In the genomic region with DNA sequence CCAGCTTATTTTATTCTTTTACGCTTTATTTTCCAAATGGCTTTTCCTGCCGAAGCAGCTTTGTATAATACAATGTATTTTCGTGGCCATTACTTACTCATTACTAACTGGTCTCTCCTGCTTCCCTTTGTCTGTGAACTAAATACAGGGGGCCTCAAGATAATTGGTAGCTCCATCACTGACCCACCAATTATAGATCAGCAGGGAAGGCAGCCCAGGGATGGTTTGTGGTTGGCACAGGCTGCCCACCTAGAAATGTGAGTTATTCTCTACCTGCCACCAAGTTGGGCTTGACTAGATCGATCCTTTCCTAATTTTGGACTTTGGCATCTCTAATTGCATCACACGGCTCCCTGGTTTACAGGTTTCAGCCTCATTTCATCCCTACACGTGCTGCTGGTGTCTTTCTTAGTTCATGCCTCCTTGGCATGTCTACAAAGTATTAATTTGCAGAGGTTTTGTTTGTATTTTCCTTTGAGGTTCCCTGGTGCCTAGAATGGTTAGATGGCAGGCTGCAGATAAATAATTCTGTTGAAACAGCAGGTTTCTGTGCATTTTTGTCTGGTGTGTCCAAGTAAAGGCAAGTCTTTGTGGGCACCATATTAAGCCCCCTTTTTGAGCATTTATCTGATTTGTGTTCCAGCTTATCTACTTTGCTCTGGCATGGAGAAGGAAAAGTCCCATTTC, we compare ENCODE assay signal across 10 cellular contexts. TPM values are rescaled to one million over a fixed set of nuclear protein-coding genes. Genes with fewer than 3 reads are reported as not detected.
DNase-seq lines count a peak whose midpoint lies in the region; ATAC-seq, FAIRE-seq and TF ChIP-seq lines count a peak whose summit lies in the region.
"Had no signal": no experiment of that assay in that cellular context is flagged by ENCODE, and none has a peak within 500 bp of the region (broad histone marks: within the 10 kb centered on the region; RNA-seq: fewer than 3 reads in every experiment).

No MANE protein-coding gene starts in this region.

- H3K27me3 ChIP-seq in AG04450 (ENCODE audit: control insufficient read depth, insufficient read depth, low read length): no peaks in the 10 kb centered on the region
- H3K27me3 ChIP-seq: gastrocnemius medialis, tibial nerve had no signal

- H3K36me3 Mint-ChIP-seq in activated naive CD8-positive, alpha-beta T cell treated with anti-CD3 and anti-CD28 coated beads, Interleukin-2, amount 10 ng/mL, durations not matched to agents 7 days and 5 days: peaks cover 4% of the 10 kb centered on the region

- FAIRE-seq in GM19239 (lab: Jason Lieb, UNC): no peak

- POLR2A ChIA-PET in AG04450 (lab: Yijun Ruan, JAX): interaction anchor here (0.6 to 1.2 kb wide), 2 partner anchors 13 to 19 kb away, joined by 3 to 4 read pairs; no protein-coding TSS in a partner anchor
- POLR2A ChIA-PET in activated naive CD8-positive, alpha-beta T cell treated with anti-CD3 and anti-CD28 coated beads, Interleukin-2, amount 10 ng/mL, durations not matched to agents 7 days and 5 days (lab: Charles Lee): interaction anchor here (1.1 to 1.6 kb wide), 3 partner anchors 11 to 1398 kb away, joined by 3 to 11 read pairs (median 3); no protein-coding TSS in a partner anchor

- peaks cover 55% of the 10 kb centered on the region for H3K4me1 Mint-ChIP-seq in activated naive CD8-positive, alpha-beta T cell treated with anti-CD3 and anti-CD28 coated beads, Interleukin-2, amount 10 ng/mL, durations not matched to agents 7 days and 5 days

- CTCF ChIA-PET in AG04450 (lab: Charles Lee): interaction anchor here (1.4 to 9.3 kb wide), 3 partner anchors 16 to 400 kb away, joined by 3 to 89 read pairs (median 34); no protein-coding TSS in a partner anchor

- no peak overlapping the region; the same call in 1 of the 2 replicates for H3K4me3 ChIP-seq in AG04450 (ENCODE audit: low read depth, low read length)
- H3K4me3 ChIP-seq: gastrocnemius medialis, tibial nerve had no signal

- H3K27ac ChIP-seq in AG04450 (ENCODE audit: low read depth, low read length) (peak overlapping the region; percentile 75), KOPT-K1 (ENCODE audit: low read depth, low read length, poor library complexity, severe bottlenecking) (peak overlapping the region; percentile 95)

- DNase-seq in AG04450 (ENCODE audit: low read depth, low spot score) (no peak), mesenteric fat pad (ENCODE audit: low spot score) (peak; percentile 20), SKM-1 (lab: John Stamatoyannopoulos, UW; ENCODE audit: unreplicated experiment) (no peak), middle frontal gyrus (ENCODE audit: extremely low spot score, low spot score) (no peak), omental fat pad (ENCODE audit: low spot score) (no peak), GM19239 (ENCODE audit: insufficient read length, low spot score) (no peak)
- no peak for DNase-seq in activated naive CD8-positive, alpha-beta T cell treated with anti-CD3 and anti-CD28 coated beads, Interleukin-2, amount 10 ng/mL, durations not matched to agents 7 days and 5 days

- no peaks in the 10 kb centered on the region for H3K9me3 ChIP-seq in AG04450 (ENCODE audit: control insufficient read depth, insufficient read depth, low read length)
- H3K9me3 ChIP-seq in KOPT-K1 (ENCODE audit: insufficient read depth, low read length, poor library complexity, severe bottlenecking): no peaks in the 10 kb centered on the region
- H3K9me3 ChIP-seq: gastrocnemius medialis, tibial nerve had no signal

- peak overlapping the region; percentile 94 for H3K27ac Mint-ChIP-seq in activated naive CD8-positive, alpha-beta T cell treated with anti-CD3 and anti-CD28 coated beads, Interleukin-2, amount 10 ng/mL, durations not matched to agents 7 days and 5 days

- H3K9me3 Mint-ChIP-seq in activated naive CD8-positive, alpha-beta T cell treated with anti-CD3 and anti-CD28 coated beads, Interleukin-2, amount 10 ng/mL, durations not matched to agents 7 days and 5 days: no peaks in the 10 kb centered on the region

- H3K36me3 ChIP-seq in KOPT-K1 (ENCODE audit: insufficient read depth, low read length): no peaks in the 10 kb centered on the region
- H3K36me3 ChIP-seq: gastrocnemius medialis, tibial nerve had no signal

- H3K4me3 Mint-ChIP-seq in activated naive CD8-positive, alpha-beta T cell treated with anti-CD3 and anti-CD28 coated beads, Interleukin-2, amount 10 ng/mL, durations not matched to agents 7 days and 5 days: peak overlapping the region; percentile 79

- TF ChIP-seq CTCF in AG04450 (IDR thresholded peaks at IDR 0.05; ENCODE audit: low read depth, low read length) (no peak), omental fat pad (IDR thresholded peaks at IDR 0.05) (no peak)

- no peak for ATAC-seq in activated naive CD8-positive, alpha-beta T cell treated with anti-CD3 and anti-CD28 coated beads, Interleukin-2, amount 10 ng/mL, durations not matched to agents 7 days and 5 days (ENCODE audit: low read depth)
- ATAC-seq in omental fat pad (ENCODE audit: low FRiP score): no peak

- no peaks in the 10 kb centered on the region for H3K27me3 Mint-ChIP-seq in activated naive CD8-positive, alpha-beta T cell treated with anti-CD3 and anti-CD28 coated beads, Interleukin-2, amount 10 ng/mL, durations not matched to agents 7 days and 5 days

RNA-seq across cellular contexts. Expression of a gene that starts 35.2 kb away (rescaled TPM):
- polyA plus RNA-seq in AG04450 (2011; rRNA removed): 6.6 and 7.7 TPM in 2 replicates
- polyA minus RNA-seq in AG04450 (2011; rRNA and poly(A)+ RNA removed): 5.5 and 7.5 TPM in 2 replicates
- 10 to 100 TPM; 21.6 to 25.2 TPM for total RNA-seq in activated naive CD8-positive, alpha-beta T cell treated with anti-CD3 and anti-CD28 coated beads, Interleukin-2, amount 10 ng/mL, durations not matched to agents 7 days and 5 days
- 35.4 TPM for total RNA-seq in mesenteric fat pad
- total RNA-seq in omental fat pad: 10 to 100 TPM; 10.6 to 19.6 (median 13.9) TPM

RNA-seq across cellular contexts. Expression of a gene that starts 37.6 kb away (rescaled TPM):
- polyA plus RNA-seq in AG04450 (2011; rRNA removed): 33.6 and 35.3 TPM in 2 replicates
- 27.2 and 30.3 TPM in 2 replicates for polyA minus RNA-seq in AG04450 (2011; rRNA and poly(A)+ RNA removed)
- total RNA-seq in activated naive CD8-positive, alpha-beta T cell treated with anti-CD3 and anti-CD28 coated beads, Interleukin-2, amount 10 ng/mL, durations not matched to agents 7 days and 5 days: 10 to 100 TPM; 31.9 to 33.2 TPM
- total RNA-seq in mesenteric fat pad: 33.8 TPM
- 10 to 100 TPM; 17.8 to 27.2 (median 21.6) TPM for total RNA-seq in omental fat pad
